1 cellular context compared by ENCODE assay signal in genomic region chr6:166278579-166279392, GRCh38.
TF ChIP-seq lines count a peak whose summit lies in the region.

No MANE protein-coding gene starts in this region.

TF ChIP-seq in HepG2, 621 proteins besides CTCF, POLR2A, EP300 and RAD21:
- TF ChIP-seq CBX1 (IDR thresholded peaks at IDR 0.05; ENCODE audit: low read depth) (no peak), HOXA9 (CRISPR knock-in tag; IDR thresholded peaks at IDR 0.05; ENCODE audit: borderline replicate concordance) (0 out of 2 replicates have a peak, but pooled peaks have one; percentile 35), RAD51 (IDR thresholded peaks at IDR 0.05; ENCODE audit: borderline replicate concordance) (0 out of 2 replicates have a peak, but pooled peaks have one; percentile 14), PHF8 (CRISPR knock-in tag; IDR thresholded peaks at IDR 0.05) (no peak), ZNF646 (CRISPR knock-in tag; IDR thresholded peaks at IDR 0.05) (peak; percentile 90), NCOA1 (CRISPR knock-in tag; IDR thresholded peaks at IDR 0.05) (0 out of 2 replicates have a peak, but pooled peaks have one; percentile 36), ZNF788 (CRISPR knock-in tag; IDR thresholded peaks at IDR 0.05; ENCODE audit: borderline replicate concordance) (no peak), CEBPB (IDR thresholded peaks at IDR 0.05; ENCODE audit: borderline replicate concordance, low read depth, low read length) (0 out of 2 replicates have a peak, but pooled peaks have one; percentile 36), NBN (conservative IDR thresholded peaks at IDR 0.05) (peak; percentile 66; the same call in 1 of the 2 replicates), CENPT (CRISPR knock-in tag; IDR thresholded peaks at IDR 0.05; ENCODE audit: low read depth) (no peak), TRIM22 (IDR thresholded peaks at IDR 0.05) (0 out of 2 replicates have a peak, but pooled peaks have one; percentile 14), ZBTB39 (CRISPR knock-in tag; IDR thresholded peaks at IDR 0.05) (0 out of 2 replicates have a peak, but pooled peaks have one; percentile 39), MNT (IDR thresholded peaks at IDR 0.05) (peak; percentile 77), FOXK2 (IDR thresholded peaks at IDR 0.05) (0 out of 2 replicates have a peak, but pooled peaks have one; percentile 2), ATF7 (IDR thresholded peaks at IDR 0.05) (peak; percentile 84), ATF7 (CRISPR knock-in tag; IDR thresholded peaks at IDR 0.05) (no peak)
